Comparison of ENCODE assay signal across 18 cellular contexts in the genomic region with DNA sequence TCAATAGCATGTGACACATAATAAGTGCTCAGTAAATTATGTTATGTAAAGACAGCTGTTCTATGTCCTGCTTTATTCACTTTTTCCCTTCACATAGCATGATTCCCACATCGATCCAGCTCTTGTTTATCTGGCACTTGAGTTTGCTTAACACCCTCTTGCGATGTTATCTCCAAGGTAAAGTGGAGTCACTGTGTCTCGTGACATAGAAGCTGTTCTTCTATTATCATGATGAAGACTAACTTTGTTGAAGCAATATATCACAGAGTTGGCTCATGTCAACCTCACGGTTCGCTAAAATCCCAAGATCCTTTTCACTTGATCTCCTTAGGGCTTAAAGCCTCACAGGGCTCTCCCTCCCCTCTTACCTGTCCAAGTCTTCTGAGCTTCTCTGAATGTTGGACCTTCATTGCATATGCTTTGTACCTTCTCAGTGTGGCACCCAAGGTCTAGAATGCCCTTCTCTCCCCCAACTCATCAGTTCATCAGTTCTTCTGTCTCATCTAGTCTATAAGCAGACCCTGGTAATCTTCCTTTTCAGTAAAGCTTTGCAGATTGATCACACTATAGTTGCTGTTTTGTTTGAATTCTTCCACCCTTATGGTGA. TPM values are rescaled to one million over a fixed set of nuclear protein-coding genes. Genes with fewer than 3 reads are reported as not detected.
A peak's percentile ranks its signal among the peaks of the same experiment; 100 is the strongest.
DNase-seq lines count a peak whose midpoint lies in the region; ATAC-seq and TF ChIP-seq lines count a peak whose summit lies in the region.
"Had no signal": no experiment of that assay in that cellular context is flagged by ENCODE, and none has a peak within 500 bp of the region (broad histone marks: within the 10 kb centered on the region; RNA-seq: fewer than 3 reads in every experiment).

No MANE protein-coding gene starts in this region.

- no peaks in the 10 kb centered on the region for H3K9me3 ChIP-seq in gastrocnemius medialis
- H3K9me3 ChIP-seq: prostate gland had no signal

- no peak overlapping the region for H3K4me3 ChIP-seq in gastrocnemius medialis
- H3K4me3 ChIP-seq: prostate gland had no signal

- no peaks in the 10 kb centered on the region for H3K27me3 ChIP-seq in gastrocnemius medialis

- peaks cover 0 to 23% of the 10 kb centered on the region in 2 donors for H3K36me3 ChIP-seq in gastrocnemius medialis
- H3K36me3 ChIP-seq: prostate gland had no signal

- H3K4me1 ChIP-seq in gastrocnemius medialis: peaks cover 45 to 49% of the 10 kb centered on the region in 2 donors

- in situ Hi-C loops in gastrocnemius medialis (cut with MboI; ENCODE audit: low sequenced_read_pairs in 4 of 4): no loop called here

- no peak for TF ChIP-seq POLR2A in gastrocnemius medialis (IDR thresholded peaks at IDR 0.05)

- ATAC-seq in gastrocnemius medialis: no peak
- no peak for ATAC-seq in GM18520 (IDR thresholded peaks at IDR 0.05; ENCODE audit: unreplicated experiment)
- ATAC-seq: activated CD4-positive, alpha-beta T cell treated with anti-CD3 and anti-CD28 coated beads for 36 hours had no signal

- no peak for TF ChIP-seq CTCF in gastrocnemius medialis (IDR thresholded peaks at IDR 0.05 in 4 of 5, conservative IDR thresholded peaks at IDR 0.05 in 1 of 5)

- peak overlapping the region; percentile 66 to 76 (median 70) for H3K27ac ChIP-seq in gastrocnemius medialis

- DNase-seq in DMS53 (lab: John Stamatoyannopoulos, UW) (peak; percentile 88), NCI-H1436 (lab: John Stamatoyannopoulos, UW) (peak; percentile 25), SHP77 treated with DMSO at 0.1 percent for 48 hours (lab: John Stamatoyannopoulos, UW) (peak; percentile 95), gastrocnemius medialis (no peak), islet precursor cell (no peak), HuH-7.5 (ENCODE audit: low spot score) (no peak)
- DNase-seq in activated naive CD4-positive, alpha-beta T cell (lab: John Stamatoyannopoulos, UW): no peak
- DNase-seq: activated CD4-positive, alpha-beta T cell treated with anti-CD3 and anti-CD28 coated beads for 36 hours; activated CD8-positive, alpha-beta memory T cell treated with anti-CD3 and anti-CD28 coated beads, Interleukin-2, amount 50 U/mL, for 48 hours; activated naive CD4-positive, alpha-beta T cell treated with anti-CD3 and anti-CD28 coated beads, Interleukin-2, amount 50 U/mL, for 16 hours; H9; NCI-H2107; nephron progenitor cell; NK-92 treated with Interleukin-12 subunit alpha and Interleukin-12 subunit beta, amount 100 ng/mL, for 24 hours; stimulated activated CD4-positive, alpha-beta T cell treated with anti-CD3 and anti-CD28 coated beads, Interleukin-15, amount 100 ng/mL, for 24 hours; stimulated activated naive CD4-positive, alpha-beta T cell treated with Interleukin-2 at 50 U/mL for 16 hours had no signal

- intact Hi-C loops in gastrocnemius medialis (cut with DNase I; ENCODE audit: low total_unique reads): no loop called here

RNA-seq across cellular contexts. Expression of a gene that starts 38.0 kb away (rescaled TPM):
- 10 to 100 TPM; 12.4 to 20.0 (median 16.2) TPM for total RNA-seq in gastrocnemius medialis

Comparison
In these comparisons a context has a peak if more than half of its experiments do, and no peak if none do; other contexts are left out.
1. DNase-seq: peak in DMS53 (single experiment), NCI-H1436 (single experiment) and SHP77 treated with DMSO at 0.1 percent for 48 hours (single experiment); none in gastrocnemius medialis (0 of 2), islet precursor cell (single experiment), activated naive CD4-positive, alpha-beta T cell (0 of 4) and HuH-7.5 (single experiment).